Comparison of ENCODE assay signal across 17 cellular contexts in genomic region chr5:111618644-111619271, GRCh38.
"Had no signal": no experiment of that assay in that cellular context is flagged by ENCODE, and none has a peak within 500 bp of the region (broad histone marks: within the 10 kb centered on the region; RNA-seq: fewer than 3 reads in every experiment).

No MANE protein-coding gene starts in this region.

- H3K36me3 Mint-ChIP-seq: activated naive CD8-positive, alpha-beta T cell treated with anti-CD3 and anti-CD28 coated beads for 36 hours; memory B cell; naive B cell; stimulated activated memory B cell treated with anti-CD40 and anti-IgM and Interleukin-4, amounts not matched to agents 10 μg/mL and 1 μg/mL and 100 μg/mL, for 72 hours had no signal

- H3K27ac ChIP-seq: parathyroid adenoma, thoracic aorta had no signal

- H3K27me3 Mint-ChIP-seq: naive B cell had no signal

- H3K79me2 ChIP-seq: parathyroid adenoma had no signal

- H3K9me3 ChIP-seq: mucosa of descending colon had no signal

- H3K9ac ChIP-seq: parathyroid adenoma had no signal

- H3K4me3 Mint-ChIP-seq: activated naive CD8-positive, alpha-beta T cell treated with anti-CD3 and anti-CD28 coated beads for 36 hours; memory B cell; naive B cell; stimulated activated memory B cell treated with anti-CD40 and anti-IgM and Interleukin-4, amounts not matched to agents 10 μg/mL and 1 μg/mL and 100 μg/mL, for 72 hours had no signal

- H3K27ac Mint-ChIP-seq: activated naive CD8-positive, alpha-beta T cell treated with anti-CD3 and anti-CD28 coated beads for 36 hours; memory B cell; naive B cell; stimulated activated memory B cell treated with anti-CD40 and anti-IgM and Interleukin-4, amounts not matched to agents 10 μg/mL and 1 μg/mL and 100 μg/mL, for 72 hours had no signal

- H3K4me1 Mint-ChIP-seq: activated naive CD8-positive, alpha-beta T cell treated with anti-CD3 and anti-CD28 coated beads for 36 hours; memory B cell; naive B cell; stimulated activated memory B cell treated with anti-CD40 and anti-IgM and Interleukin-4, amounts not matched to agents 10 μg/mL and 1 μg/mL and 100 μg/mL, for 72 hours had no signal

- H3K36me3 ChIP-seq: thoracic aorta had no signal

- ATAC-seq: left ventricle myocardium superior; mucosa of descending colon; sciatic nerve; stimulated activated memory B cell treated with anti-CD40 and anti-IgM and Interleukin-4, amounts not matched to agents 10 μg/mL and 1 μg/mL and 100 μg/mL, for 72 hours had no signal

- H3K9me3 Mint-ChIP-seq: activated naive CD8-positive, alpha-beta T cell treated with anti-CD3 and anti-CD28 coated beads for 36 hours had no signal

- DNase-seq: activated CD4-positive, alpha-beta T cell treated with anti-CD3 and anti-CD28 coated beads, Interleukin-2, amount 50 U/mL, for 1 hour; activated CD8-positive, alpha-beta memory T cell treated with anti-CD3 and anti-CD28 coated beads for 24 hours; activated CD8-positive, alpha-beta memory T cell treated with anti-CD3 and anti-CD28 coated beads, Interleukin-2, amount 50 U/mL, for 48 hours; activated gamma-delta T cell treated with Interleukin-2 at 50 U/mL for 16 hours; activated naive CD8-positive, alpha-beta T cell treated with anti-CD3 and anti-CD28 coated beads for 36 hours; amygdala; left ventricle myocardium superior; mucosa of descending colon; naive B cell; stimulated activated CD4-positive, alpha-beta T cell treated with anti-CD3 and anti-CD28 coated beads, Interleukin-4, amount 100 ng/mL, for 4 hours; T-helper 1 cell; T1000 had no signal

- H3K4me1 ChIP-seq: parathyroid adenoma had no signal

- H2AFZ ChIP-seq: parathyroid adenoma had no signal

- H3K4me3 ChIP-seq: mucosa of descending colon, thoracic aorta had no signal
